1 cellular context compared by ENCODE assay signal in the genomic region with DNA sequence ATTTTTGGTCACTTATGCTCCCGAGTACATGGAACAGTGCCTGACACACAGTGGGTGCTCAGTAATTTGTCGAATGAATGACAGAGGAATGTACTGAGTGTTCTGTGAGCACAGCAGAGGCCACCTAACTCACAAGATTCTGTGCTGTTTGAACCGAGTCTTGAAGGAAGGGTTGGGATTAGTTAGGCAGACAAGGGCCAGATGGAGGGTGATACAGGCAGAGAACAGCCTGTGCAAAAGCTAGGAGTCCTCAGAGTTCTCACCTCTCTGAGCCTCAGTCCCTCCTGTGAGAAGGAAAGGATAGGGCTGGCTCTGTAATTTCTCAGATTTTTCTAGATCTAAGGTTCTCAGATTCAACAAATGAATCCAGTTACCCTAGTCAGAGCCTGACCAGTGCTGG.
TF ChIP-seq lines count a peak whose summit lies in the region.

No MANE protein-coding gene starts in this region.

TF ChIP-seq in HCT116, 20 proteins besides CTCF, POLR2A, EP300 and RAD21:
- TF ChIP-seq, protein P1, sequence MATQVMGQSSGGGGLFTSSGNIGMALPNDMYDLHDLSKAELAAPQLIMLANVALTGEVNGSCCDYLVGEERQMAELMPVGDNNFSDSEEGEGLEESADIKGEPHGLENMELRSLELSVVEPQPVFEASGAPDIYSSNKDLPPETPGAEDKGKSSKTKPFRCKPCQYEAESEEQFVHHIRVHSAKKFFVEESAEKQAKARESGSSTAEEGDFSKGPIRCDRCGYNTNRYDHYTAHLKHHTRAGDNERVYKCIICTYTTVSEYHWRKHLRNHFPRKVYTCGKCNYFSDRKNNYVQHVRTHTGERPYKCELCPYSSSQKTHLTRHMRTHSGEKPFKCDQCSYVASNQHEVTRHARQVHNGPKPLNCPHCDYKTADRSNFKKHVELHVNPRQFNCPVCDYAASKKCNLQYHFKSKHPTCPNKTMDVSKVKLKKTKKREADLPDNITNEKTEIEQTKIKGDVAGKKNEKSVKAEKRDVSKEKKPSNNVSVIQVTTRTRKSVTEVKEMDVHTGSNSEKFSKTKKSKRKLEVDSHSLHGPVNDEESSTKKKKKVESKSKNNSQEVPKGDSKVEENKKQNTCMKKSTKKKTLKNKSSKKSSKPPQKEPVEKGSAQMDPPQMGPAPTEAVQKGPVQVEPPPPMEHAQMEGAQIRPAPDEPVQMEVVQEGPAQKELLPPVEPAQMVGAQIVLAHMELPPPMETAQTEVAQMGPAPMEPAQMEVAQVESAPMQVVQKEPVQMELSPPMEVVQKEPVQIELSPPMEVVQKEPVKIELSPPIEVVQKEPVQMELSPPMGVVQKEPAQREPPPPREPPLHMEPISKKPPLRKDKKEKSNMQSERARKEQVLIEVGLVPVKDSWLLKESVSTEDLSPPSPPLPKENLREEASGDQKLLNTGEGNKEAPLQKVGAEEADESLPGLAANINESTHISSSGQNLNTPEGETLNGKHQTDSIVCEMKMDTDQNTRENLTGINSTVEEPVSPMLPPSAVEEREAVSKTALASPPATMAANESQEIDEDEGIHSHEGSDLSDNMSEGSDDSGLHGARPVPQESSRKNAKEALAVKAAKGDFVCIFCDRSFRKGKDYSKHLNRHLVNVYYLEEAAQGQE (IDR thresholded peaks at IDR 0.05; ENCODE audit: low read depth) = no peak
- TF ChIP-seq TCF7L2 (IDR thresholded peaks at IDR 0.05; ENCODE audit: borderline replicate concordance, extremely low read depth, insufficient read depth, insufficient read length) = no peak
- no peak for TF ChIP-seq SIN3A (IDR thresholded peaks at IDR 0.05; ENCODE audit: low read depth)
- TF ChIP-seq, protein P2, sequence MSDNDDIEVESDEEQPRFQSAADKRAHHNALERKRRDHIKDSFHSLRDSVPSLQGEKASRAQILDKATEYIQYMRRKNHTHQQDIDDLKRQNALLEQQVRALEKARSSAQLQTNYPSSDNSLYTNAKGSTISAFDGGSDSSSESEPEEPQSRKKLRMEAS (IDR thresholded peaks at IDR 0.05) = no peak
- TF ChIP-seq CEBPB (IDR thresholded peaks at IDR 0.05; ENCODE audit: low read depth) = no peak
